In the genomic region with DNA sequence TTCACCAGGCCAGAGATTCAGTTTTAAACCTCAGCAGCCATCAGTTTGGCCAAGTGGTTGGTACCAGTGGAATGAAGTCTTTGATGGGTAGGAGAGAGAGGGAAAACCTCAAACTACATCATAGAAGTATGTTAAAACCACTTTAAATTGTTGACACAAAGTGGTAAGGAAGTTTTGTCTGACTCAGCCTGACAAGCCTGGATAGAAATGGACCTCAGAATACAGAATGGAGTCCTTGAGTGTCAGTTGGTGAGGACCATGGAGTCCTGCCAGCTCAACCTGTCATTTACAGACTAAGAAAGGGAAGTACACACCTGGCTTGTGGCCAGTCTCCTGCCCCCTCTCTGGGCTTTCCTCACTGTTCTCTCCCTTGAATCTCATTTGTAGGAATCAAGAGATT, we compare ENCODE assay signal across 26 cellular contexts. TPM values are rescaled to one million over a fixed set of nuclear protein-coding genes. Genes with fewer than 3 reads are reported as not detected.
DNase-seq lines count a peak whose midpoint lies in the region; ATAC-seq, FAIRE-seq and TF ChIP-seq lines count a peak whose summit lies in the region.
"Had no signal": no experiment of that assay in that cellular context is flagged by ENCODE, and none has a peak within 500 bp of the region (broad histone marks: within the 10 kb centered on the region; RNA-seq: fewer than 3 reads in every experiment).

No MANE protein-coding gene starts in this region.

- H3K4me3 ChIP-seq in epithelial cell of esophagus (ENCODE audit: low read length) = no peak overlapping the region
- no peak overlapping the region for H3K4me3 ChIP-seq in neutrophil (ENCODE audit: low read depth in 1 of 2, low read length in 1 of 2)
- no peak overlapping the region for H3K4me3 ChIP-seq in A673 (ENCODE audit: low read depth, low read length, poor library complexity, severe bottlenecking)
- H3K4me3 ChIP-seq: heart left ventricle had no signal

- no peak for ATAC-seq in left ventricle myocardium superior
- ATAC-seq: activated T-cell treated with anti-CD3 and anti-CD28 coated beads, Interleukin-2, amount 50 U/mL, for 4 hours; HCT116; heart left ventricle; Panc1 had no signal

- H3K9me3 ChIP-seq in neutrophil = no peaks in the 10 kb centered on the region
- no peaks in the 10 kb centered on the region for H3K9me3 ChIP-seq in A673 (ENCODE audit: low read depth, low read length, poor library complexity, severe bottlenecking)
- H3K9me3 ChIP-seq: BE2C, heart left ventricle had no signal

- DNase-seq in Daoy (ENCODE audit: low read depth) (peak; percentile 46), NCI-H226 (peak; percentile 10), epithelial cell of esophagus (ENCODE audit: low read depth) (peak; percentile 45), urothelium cell line (ENCODE audit: low spot score) (no peak), A673 (ENCODE audit: low spot score) (no peak), left ventricle myocardium superior (no peak), DMS79 (lab: John Stamatoyannopoulos, UW) (no peak)
- DNase-seq: activated CD4-positive, alpha-beta T cell treated with anti-CD3 and anti-CD28 coated beads, Interleukin-2, amount 50 U/mL, for 48 hours; activated naive CD8-positive, alpha-beta T cell treated with anti-CD3 and anti-CD28 coated beads, Interleukin-2, amount 10 ng/mL, durations not matched to agents 7 days and 5 days; activated T-cell treated with anti-CD3 and anti-CD28 coated beads, Interleukin-2, amount 50 U/mL, for 4 hours; BE2C; DMS 273 treated with DMSO at 0.1 percent for 48 hours; heart left ventricle; NCI-H2029 treated with DMSO at 0.1 percent for 48 hours; NCI-H526 treated with DMSO at 0.1 percent for 48 hours; occipital lobe; stimulated activated CD4-positive, alpha-beta T cell treated with anti-CD3 and anti-CD28 coated beads, Interleukin-2, amount 100 ng/mL, for 48 hours; SW 1271 had no signal

- H3K36me3 ChIP-seq in neutrophil = peaks cover 90% of the 10 kb centered on the region
- peaks cover 75% of the 10 kb centered on the region for H3K36me3 ChIP-seq in A673 (ENCODE audit: insufficient read depth, low read length, poor library complexity, severe bottlenecking)

- no peaks in the 10 kb centered on the region for H3K27me3 ChIP-seq in neutrophil
- no peaks in the 10 kb centered on the region for H3K27me3 ChIP-seq in A673 (replicated peaks; ENCODE audit: insufficient read depth, low read depth, low read length, poor library complexity)
- H3K27me3 ChIP-seq: BE2C, heart left ventricle had no signal

- POLR2A ChIA-PET in A673 (lab: Charles Lee; ENCODE audit: low non-redundant PET) = no interaction called here

- CTCF ChIA-PET in A673 (lab: Charles Lee) = no interaction called here

- H3K27ac ChIP-seq in neutrophil (peak overlapping the region; percentile 73), A673 (ENCODE audit: low read depth, low read length, poor library complexity, severe bottlenecking) (no peak overlapping the region)
- H3K27ac ChIP-seq: VCaP had no signal

- intact Hi-C loops in A673 (cut with micrococcal nuclease; ENCODE audit: unreplicated experiment) (no loop called here), left ventricle myocardium superior (cut with micrococcal nuclease) (loop anchor here (10.0 kb wide), 1 partner anchor 115 kb away; no protein-coding TSS in a partner anchor)

- H3K4me1 ChIP-seq in neutrophil (ENCODE audit: control insufficient read depth in 1 of 2, insufficient read depth in 1 of 2, low read depth in 1 of 2, low read length in 1 of 2) (peaks cover 16 to 24% of the 10 kb centered on the region in 2 experiments), A673 (ENCODE audit: insufficient read depth, low read length, poor library complexity, severe bottlenecking) (no peaks in the 10 kb centered on the region)
- H3K4me1 ChIP-seq: BE2C had no signal

- TF ChIP-seq CTCF in epithelial cell of esophagus (IDR thresholded peaks at IDR 0.05; ENCODE audit: insufficient read depth, low read depth, low read length, missing control alignments) (no peak), neutrophil (IDR thresholded peaks at IDR 0.05) (no peak), A673 (conservative IDR thresholded peaks at IDR 0.05; ENCODE audit: low read depth, low read length) (no peak)

- BruUV-seq in A673 (replicated peaks; lab: Mats Ljungman, UMichigan) = no TSS peak

- no peak for FAIRE-seq in urothelium cell line (lab: Jason Lieb, UNC)
- FAIRE-seq: GM18507, GM19239, HTR-8/SVneo, keratinocyte had no signal

RNA-seq across cellular contexts. Expression of gene EAF1, which starts 12.1 kb away (rescaled TPM):
- total RNA-seq in Daoy (2014; rRNA removed; shearing (Covaris generic)) = 18.2 and 20.8 TPM in 2 replicates
- total RNA-seq in A673 (2021) = 28.7 and 29.0 TPM in 2 replicates
- 7.0 TPM for total RNA-seq in left ventricle myocardium superior

RNA-seq across cellular contexts. Expression of gene METTL6, which starts 12.1 kb away (rescaled TPM):
- total RNA-seq in Daoy (2014; rRNA removed; shearing (Covaris generic)) = 29.3 and 37.2 TPM in 2 replicates
- total RNA-seq in A673 (2021) (24.4 and 25.7 TPM in 2 replicates), left ventricle myocardium superior (6.4 TPM)

Comparison
In these comparisons a context has a peak if more than half of its experiments do, and no peak if none do; other contexts are left out.
1. DNase-seq: peak in Daoy (single experiment), NCI-H226 (single experiment) and epithelial cell of esophagus (single experiment); none in urothelium cell line (single experiment), A673 (single experiment), left ventricle myocardium superior (single experiment) and DMS79 (single experiment).